In the genomic region with DNA sequence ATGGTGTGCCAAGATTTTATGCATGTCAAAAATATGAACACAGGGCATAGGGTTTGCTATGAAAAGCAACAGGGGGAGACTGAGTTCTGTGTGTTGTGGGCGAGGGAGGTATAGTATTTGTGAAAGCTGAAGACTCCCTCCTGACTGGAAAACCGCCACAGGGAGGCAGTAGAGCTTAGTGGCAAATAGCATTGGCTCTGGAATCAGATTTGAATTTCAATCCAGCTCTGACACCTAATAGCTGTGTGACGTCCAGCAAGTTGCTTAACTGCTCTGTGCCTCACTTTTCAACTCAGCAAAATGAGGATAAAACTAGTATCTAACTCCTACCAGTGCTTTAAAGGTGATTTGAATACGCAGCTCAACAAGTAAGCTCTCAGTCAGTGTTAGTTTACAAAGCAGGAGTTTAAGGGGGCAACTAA, we compare ENCODE assay signal across 7 cellular contexts. TPM values are rescaled to one million over a fixed set of nuclear protein-coding genes. Genes with fewer than 3 reads are reported as not detected.
A peak's percentile ranks its signal among the peaks of the same experiment; 100 is the strongest.
DNase-seq lines count a peak whose midpoint lies in the region; ATAC-seq and TF ChIP-seq lines count a peak whose summit lies in the region.

No MANE protein-coding gene starts in this region.

- TF ChIP-seq CTCF in GM10266 (IDR thresholded peaks at IDR 0.05; ENCODE audit: control insufficient read depth, insufficient read depth, low read depth, missing control alignments): peak; percentile 34

- ATAC-seq in left lobe of liver (peak; percentile 84), HG03045 (IDR thresholded peaks at IDR 0.05; ENCODE audit: unreplicated experiment) (no peak), GM21717 (IDR thresholded peaks at IDR 0.05; ENCODE audit: unreplicated experiment) (no peak)

- DNase-seq in GM10266 (ENCODE audit: extremely low spot score): no peak
- DNase-seq in NCI-H69 (lab: John Stamatoyannopoulos, UW): peak; percentile 48
- peak; percentile 6 to 10 for DNase-seq in activated T-helper 1 cell treated with anti-CD3 and anti-CD28 coated beads, Interleukin-2, amount 50 U/mL, for 16 hours (ENCODE audit: low read depth in 1 of 2, low spot score in 1 of 2)
- DNase-seq in left lobe of liver (ENCODE audit: low spot score): peak; percentile 39
- no peak for DNase-seq in amniotic stem cell (lab: John Stamatoyannopoulos, UW)

RNA-seq across cellular contexts. Expression of gene KPNA2, which starts 22.0 kb away (rescaled TPM):
- total RNA-seq in left lobe of liver: 9.6 TPM

Comparison
In these comparisons a context has a peak if more than half of its experiments do, and no peak if none do; other contexts are left out.
1. DNase-seq: peak in NCI-H69 (single experiment), activated T-helper 1 cell treated with anti-CD3 and anti-CD28 coated beads, Interleukin-2, amount 50 U/mL, for 16 hours (2 of 2) and left lobe of liver (single experiment); none in GM10266 (single experiment) and amniotic stem cell (single experiment).